12 cellular contexts compared by ENCODE assay signal in genomic region chr1:21921100-21921875, GRCh38. TPM values are rescaled to one million over a fixed set of nuclear protein-coding genes. Genes with fewer than 3 reads are reported as not detected.
DNase-seq lines count a peak whose midpoint lies in the region; ATAC-seq, FAIRE-seq and TF ChIP-seq lines count a peak whose summit lies in the region.
"Had no signal": no experiment of that assay in that cellular context is flagged by ENCODE, and none has a peak within 500 bp of the region (broad histone marks: within the 10 kb centered on the region; RNA-seq: fewer than 3 reads in every experiment).

No MANE protein-coding gene starts in this region.

- no peaks in the 10 kb centered on the region for H3K27me3 ChIP-seq in IMR-90 (ENCODE audit: control insufficient read depth, insufficient read depth, low read length)
- no peaks in the 10 kb centered on the region for H3K27me3 ChIP-seq in endothelial cell of umbilical vein (ENCODE audit: control insufficient read depth in 2 of 2, insufficient read depth in 2 of 2, low read length in 2 of 2)
- no peaks in the 10 kb centered on the region for H3K27me3 ChIP-seq in muscle layer of colon (ENCODE audit: control insufficient read depth in 1 of 2, insufficient read depth in 2 of 2, low read length in 2 of 2)
- no peaks in the 10 kb centered on the region for H3K27me3 ChIP-seq in thoracic aorta (replicated peaks; ENCODE audit: insufficient read depth)
- H3K27me3 ChIP-seq: spleen had no signal

- peaks cover 39% of the 10 kb centered on the region for H4K20me1 ChIP-seq in IMR-90 (ENCODE audit: insufficient read depth, low read length)
- no peaks in the 10 kb centered on the region for H4K20me1 ChIP-seq in endothelial cell of umbilical vein (replicated peaks; ENCODE audit: control insufficient read depth, extremely low read depth, insufficient read depth, low read length)

- H3K18ac ChIP-seq in IMR-90 (ENCODE audit: low read depth, low read length), result no peak overlapping the region

- CTCF ChIA-PET in IMR-90 (lab: Yijun Ruan, JAX) (no interaction called here), endothelial cell of umbilical vein (lab: Charles Lee) (interaction anchor here (1.1 to 2.3 kb wide), 2 partner anchors 10 to 42 kb away, joined by 3 to 10 read pairs; no protein-coding TSS in a partner anchor)

- H3K27ac ChIP-seq in IMR-90 (ENCODE audit: insufficient read depth, low read length) (peak overlapping the region; percentile 6; the same call in 1 of the 2 replicates), endothelial cell of umbilical vein (ENCODE audit: insufficient read depth, low read depth, low read length) (peak overlapping the region; percentile 53), muscle layer of colon (ENCODE audit: low read depth, low read length) (peak overlapping the region; percentile 88), thoracic aorta (peak overlapping the region; percentile 95 to 99)

- ATAC-seq in IMR-90 (ENCODE audit: low read depth), result no peak
- ATAC-seq in thoracic aorta (ENCODE audit: insufficient number of reproducible peaks, low FRiP score, low read depth), result no peak
- ATAC-seq in GM19463 (IDR thresholded peaks at IDR 0.05; ENCODE audit: unreplicated experiment), result no peak
- ATAC-seq: activated naive CD4-positive, alpha-beta T cell treated with anti-CD3 and anti-CD28 coated beads, Interleukin-2, amount 50 U/mL, for 72 hours; effector memory CD8-positive, alpha-beta T cell had no signal

- H3K4me3 ChIP-seq in IMR-90 (ENCODE audit: insufficient read depth, low read depth, low read length) (no peak overlapping the region), endothelial cell of umbilical vein (replicated peaks in 1 of 3; ENCODE audit: insufficient read depth in 1 of 3, low read depth in 1 of 3, low read length in 3 of 3) (no peak overlapping the region), muscle layer of colon (ENCODE audit: low read depth in 1 of 2, low read length in 2 of 2) (no peak overlapping the region), thoracic aorta (no peak overlapping the region)
- H3K4me3 ChIP-seq: spleen had no signal

- 0 out of 3 replicates have a peak overlapping the region, but pooled peaks have one; percentile 23 for H2BK15ac ChIP-seq in IMR-90 (ENCODE audit: low read depth, low read length)

- H3K9me1 ChIP-seq in IMR-90 (ENCODE audit: insufficient read depth, low read length) (peaks cover 50% of the 10 kb centered on the region), endothelial cell of umbilical vein (replicated peaks; ENCODE audit: control insufficient read depth, extremely low read depth, insufficient read depth, low read length) (no peaks in the 10 kb centered on the region)

- H3K4me1 ChIP-seq in IMR-90 (ENCODE audit: control insufficient read depth, insufficient read depth, low read length), result peaks cover 43% of the 10 kb centered on the region
- H3K4me1 ChIP-seq in endothelial cell of umbilical vein (ENCODE audit: control insufficient read depth, extremely low read depth, insufficient read depth, low read length), result peaks cover 95% of the 10 kb centered on the region
- H3K4me1 ChIP-seq in muscle layer of colon (ENCODE audit: insufficient read depth, low read length), result peaks cover 79% of the 10 kb centered on the region
- H3K4me1 ChIP-seq in thoracic aorta (ENCODE audit: control insufficient read depth in 1 of 2, low read depth in 2 of 2), result peaks cover 55 to 91% of the 10 kb centered on the region in 2 donors

- dilution Hi-C loops in IMR-90 (cut with HindIII; ENCODE audit: low sequenced_read_pairs, unreplicated experiment) (no loop called here), endothelial cell of umbilical vein (cut with MboI; ENCODE audit: extremely low pct_ligation_motif_present, low sequenced_read_pairs) (no loop called here)

- peak overlapping the region; percentile 48 for H2BK20ac ChIP-seq in IMR-90 (ENCODE audit: low read depth, low read length)

- peak overlapping the region; percentile 59; the same call in 1 of the 2 replicates for H2AK5ac ChIP-seq in IMR-90 (ENCODE audit: low read depth, low read length)

- DNase-seq in IMR-90, result no peak
- peak; percentile 35 for DNase-seq in endothelial cell of umbilical vein (ENCODE audit: low read depth, low spot score)
- DNase-seq in thoracic aorta (ENCODE audit: low spot score), result no peak
- no peak for DNase-seq in Kasumi-1 (lab: John Stamatoyannopoulos, UW)
- no peak for DNase-seq in GOT3 (lab: John Stamatoyannopoulos, UW)
- no peak for DNase-seq in DMS79 (lab: John Stamatoyannopoulos, UW)
- DNase-seq: effector memory CD8-positive, alpha-beta T cell; spleen had no signal

- POLR2A ChIA-PET in IMR-90 (lab: Charles Lee; ENCODE audit: unreplicated experiment), result no interaction called here
- POLR2A ChIA-PET in endothelial cell of umbilical vein (lab: Charles Lee), result interaction anchor here (1.5 kb wide), 1 partner anchor 23 kb away, joined by 4 read pairs; no protein-coding TSS in a partner anchor

- peaks cover 90% of the 10 kb centered on the region for H3K79me2 ChIP-seq in endothelial cell of umbilical vein (ENCODE audit: control insufficient read depth, insufficient read depth, low read length)

- H3K14ac ChIP-seq in IMR-90 (replicated peaks; ENCODE audit: low read depth, low read length), result peak overlapping the region; percentile 67; the same call in 1 of the 2 replicates

- peak overlapping the region; percentile 43; the same call in 1 of the 2 replicates for H4K91ac ChIP-seq in IMR-90 (ENCODE audit: insufficient read depth, low read depth, low read length)

- no peak for FAIRE-seq in endothelial cell of umbilical vein (lab: Jason Lieb, UNC)

- no peak for TF ChIP-seq RAD21 in IMR-90 (IDR thresholded peaks at IDR 0.05; ENCODE audit: low read length)

- peak overlapping the region; percentile 49; the same call in 1 of the 2 replicates for H3K9ac ChIP-seq in IMR-90 (ENCODE audit: low read depth, low read length)
- no peak overlapping the region for H3K9ac ChIP-seq in endothelial cell of umbilical vein (replicated peaks; ENCODE audit: extremely low read depth, insufficient read depth, low read length)
- peak overlapping the region; percentile 27 for H3K9ac ChIP-seq in muscle layer of colon (ENCODE audit: low read length)

- H3K4me2 ChIP-seq in IMR-90 (ENCODE audit: low read depth, low read length), result no peak overlapping the region
- peak overlapping the region; percentile 23 for H3K4me2 ChIP-seq in endothelial cell of umbilical vein (ENCODE audit: insufficient read depth, low read length)

- H3K4ac ChIP-seq in IMR-90 (ENCODE audit: low read depth, low read length), result peak overlapping the region; percentile 36

- BruUV-seq in IMR-90 (replicated peaks; lab: Mats Ljungman, UMichigan) (no TSS peak), endothelial cell of umbilical vein (replicated peaks; lab: Mats Ljungman, UMichigan) (no TSS peak)

- H2BK120ac ChIP-seq in IMR-90 (ENCODE audit: low read depth, low read length), result no peak overlapping the region

- no peak for TF ChIP-seq POLR2A in IMR-90 (IDR thresholded peaks at IDR 0.05; ENCODE audit: low read depth, low read length)
- TF ChIP-seq POLR2A in endothelial cell of umbilical vein (IDR thresholded peaks at IDR 0.05; ENCODE audit: low read depth, low read length), result no peak

- 70% methylated on average over 2 of the region's 11 CpGs; no CpG with 5 or more reads in 1 of the 2 experiments for WGBS in IMR-90 (ENCODE audit: extremely low coverage in 2 of 2, insufficient read length in 1 of 2), 2 experiments

- H3K9me3 ChIP-seq in IMR-90 (ENCODE audit: control insufficient read depth, insufficient read depth, low read length) (no peaks in the 10 kb centered on the region), endothelial cell of umbilical vein (replicated peaks; ENCODE audit: control insufficient read depth, insufficient read depth, low read length) (no peaks in the 10 kb centered on the region), muscle layer of colon (ENCODE audit: low read length) (no peaks in the 10 kb centered on the region), thoracic aorta (no peaks in the 10 kb centered on the region)
- H3K9me3 ChIP-seq: spleen had no signal

- peaks cover 43 to 90% of the 10 kb centered on the region in 2 experiments for H3K79me1 ChIP-seq in IMR-90 (ENCODE audit: low read depth in 1 of 2, low read length in 2 of 2)

- H3K56ac ChIP-seq in IMR-90 (ENCODE audit: extremely low read depth, insufficient read depth, low read length), result no peak overlapping the region

- H3K23ac ChIP-seq in IMR-90 (ENCODE audit: low read depth, low read length), result peak overlapping the region; percentile 65

- TF ChIP-seq CTCF in IMR-90 (conservative IDR thresholded peaks at IDR 0.05; ENCODE audit: low read depth, low read length) (no peak), endothelial cell of umbilical vein (IDR thresholded peaks at IDR 0.05; ENCODE audit: extremely low read depth in 1 of 2, insufficient read depth in 1 of 2, low read depth in 1 of 2, low read length in 2 of 2) (no peak), thoracic aorta (IDR thresholded peaks at IDR 0.05) (no peak)

- H2AFZ ChIP-seq in IMR-90 (replicated peaks; ENCODE audit: low read length, poor library complexity) (no peak overlapping the region), endothelial cell of umbilical vein (ENCODE audit: low read depth, low read length) (no peak overlapping the region)

- H3K36me3 ChIP-seq in IMR-90 (ENCODE audit: control insufficient read depth, insufficient read depth, low read length) (peaks cover 3% of the 10 kb centered on the region; the same call in 1 of the 2 replicates), endothelial cell of umbilical vein (ENCODE audit: control insufficient read depth in 2 of 2, extremely low read depth in 1 of 2, insufficient read depth in 2 of 2, low read length in 2 of 2) (peaks cover 23 to 24% of the 10 kb centered on the region in 2 experiments), muscle layer of colon (ENCODE audit: insufficient read depth, low read length) (peaks cover 9% of the 10 kb centered on the region), thoracic aorta (no peaks in the 10 kb centered on the region)
- H3K36me3 ChIP-seq: spleen had no signal

- peak overlapping the region; percentile 33 to 35; a peak in 2 of 4 replicates for H4K8ac ChIP-seq in IMR-90 (ENCODE audit: low read depth in 2 of 2, low read length in 2 of 2)

- in situ Hi-C loops in IMR-90 (cut with MboI; ENCODE audit: low sequenced_read_pairs), result no loop called here

- peak overlapping the region; percentile 79 for H2BK5ac ChIP-seq in IMR-90 (ENCODE audit: low read depth, low read length, poor library complexity, severe bottlenecking)

- intact Hi-C loops in IMR-90 (cut with micrococcal nuclease), result no loop called here
- intact Hi-C loops in endothelial cell of umbilical vein (cut with micrococcal nuclease), result no loop called here

- no peak overlapping the region for H4K5ac ChIP-seq in IMR-90 (ENCODE audit: low read depth, low read length)

- H2AK9ac ChIP-seq in IMR-90 (replicated peaks; ENCODE audit: low read depth, low read length, poor library complexity), result peak overlapping the region; percentile 19

RNA-seq across cellular contexts. Expression of gene HSPG2, which starts 15.8 kb away (rescaled TPM):
- total RNA-seq in IMR-90 (2012; rRNA removed), result 15.8 and 23.3 TPM in 2 replicates
- polyA plus RNA-seq in IMR-90 (2012; rRNA removed), result 94.0 and 104 TPM in 2 replicates
- polyA plus RNA-seq in IMR-90 (2012; cell fraction: cytosol; rRNA removed), result 74.1 and 160 TPM in 2 replicates
- polyA plus RNA-seq in IMR-90 (2012; cell fraction: nucleus; rRNA removed; ENCODE audit: low replicate concordance), result 187 and 684 TPM in 2 replicates
- 3,499 and 3,960 TPM in 2 replicates for total RNA-seq in endothelial cell of umbilical vein
- polyA plus RNA-seq in endothelial cell of umbilical vein, result 734 and 849 TPM in 2 replicates
- 751 and 1,165 TPM in 2 replicates for polyA plus RNA-seq in endothelial cell of umbilical vein (2011; cell fraction: cytosol; rRNA removed)
- 1,616 and 1,967 TPM in 2 replicates for polyA plus RNA-seq in endothelial cell of umbilical vein (2011; cell fraction: nucleus; rRNA removed)
- polyA plus RNA-seq in endothelial cell of umbilical vein (2012), result 1,500 and 2,412 TPM in 2 replicates
- polyA minus RNA-seq in endothelial cell of umbilical vein, result 1,494 and 1,598 TPM in 2 replicates
- polyA minus RNA-seq in endothelial cell of umbilical vein (2011; cell fraction: cytosol; rRNA and poly(A)+ RNA removed), result 16.5 TPM
- polyA minus RNA-seq in endothelial cell of umbilical vein (2011; cell fraction: nucleus; rRNA and poly(A)+ RNA removed), result 1,216 and 2,140 TPM in 2 replicates
- total RNA-seq in thoracic aorta, result 100 to 1,000 TPM; 684 to 846 TPM

RNA-seq across cellular contexts. Expression of gene CELA3B, which starts 55.5 kb away (rescaled TPM):
- total RNA-seq in IMR-90 (2012; rRNA removed) (not detected in 2 replicates), endothelial cell of umbilical vein (0.48 TPM in 1 of 2 replicates, not detected in the other), thoracic aorta (1 to 10 TPM in 1 of 2 donors, not detected in 1; 2.0 TPM)
- polyA plus RNA-seq in IMR-90 (2012; rRNA removed) (not detected in 2 replicates), endothelial cell of umbilical vein (0.30 and 0.32 TPM in 2 replicates)
- polyA plus RNA-seq in IMR-90 (2012; cell fraction: cytosol; rRNA removed), result not detected in 2 replicates
- not detected in 2 replicates for polyA plus RNA-seq in IMR-90 (2012; cell fraction: nucleus; rRNA removed; ENCODE audit: low replicate concordance)
- 0.10 and 0.20 TPM in 2 replicates for polyA plus RNA-seq in endothelial cell of umbilical vein (2011; cell fraction: cytosol; rRNA removed)
- 0.25 and 0.29 TPM in 2 replicates for polyA plus RNA-seq in endothelial cell of umbilical vein (2011; cell fraction: nucleus; rRNA removed)
- polyA plus RNA-seq in endothelial cell of umbilical vein (2012), result not detected in 2 replicates
- 0.39 TPM in 1 of 2 replicates, not detected in the other for polyA minus RNA-seq in endothelial cell of umbilical vein
- not detected for polyA minus RNA-seq in endothelial cell of umbilical vein (2011; cell fraction: cytosol; rRNA and poly(A)+ RNA removed)
- 1.5 TPM in 1 of 2 replicates, not detected in the other for polyA minus RNA-seq in endothelial cell of umbilical vein (2011; cell fraction: nucleus; rRNA and poly(A)+ RNA removed)
- total RNA-seq: activated naive CD4-positive, alpha-beta T cell treated with anti-CD3 and anti-CD28 coated beads, Interleukin-2, amount 50 U/mL, for 72 hours; subcutaneous adipose tissue had no signal

Comparison
In these comparisons a context has a peak if more than half of its experiments do, and no peak if none do; other contexts are left out.
1. H3K27ac ChIP-seq: peak in every context shown above with its lines; median percentile 97 in thoracic aorta; 88 in muscle layer of colon; 53 in endothelial cell of umbilical vein; 6 in IMR-90.
2. RNA of gene HSPG2, which starts 15.8 kb away (total RNA-seq): 3,499 to 3,960 TPM in endothelial cell of umbilical vein and 684 to 846 TPM in thoracic aorta; 15.8 to 23.3 TPM in IMR-90; every median in the first group is over 10 times any median in the second.